In genomic region chr14:72517736-72518135, GRCh38 we compare ENCODE assay signal across 1 cellular context.
TF ChIP-seq lines count a peak whose summit lies in the region.

No MANE protein-coding gene starts in this region.

TF ChIP-seq in IMR-90, 13 proteins besides CTCF, POLR2A, EP300 and RAD21:
- TF ChIP-seq SMC3 (IDR thresholded peaks at IDR 0.05; ENCODE audit: low read depth, low read length) (no peak), RCOR1 (IDR thresholded peaks at IDR 0.05; ENCODE audit: insufficient replicate concordance, low read length) (no peak), ELK1 (IDR thresholded peaks at IDR 0.05; ENCODE audit: borderline replicate concordance, low read depth, low read length) (no peak), MAFK (IDR thresholded peaks at IDR 0.05; ENCODE audit: low read depth, low read length) (no peak), USF2 (IDR thresholded peaks at IDR 0.05; ENCODE audit: low read depth, low read length) (no peak), CHD1 (IDR thresholded peaks at IDR 0.05; ENCODE audit: low read depth, low read length) (no peak), NFE2L2 (IDR thresholded peaks at IDR 0.05; ENCODE audit: low read depth, low read length) (no peak), FOS (IDR thresholded peaks at IDR 0.05; ENCODE audit: low read depth, low read length) (no peak), RFX5 (IDR thresholded peaks at IDR 0.05; ENCODE audit: low read depth, low read length) (no peak), MAZ (IDR thresholded peaks at IDR 0.05; ENCODE audit: borderline replicate concordance, low read depth, low read length) (no peak)
